ENCODE assay signal across 21 cellular contexts in genomic region chr15:85335193-85335939, GRCh38. TPM values are rescaled to one million over a fixed set of nuclear protein-coding genes. Genes with fewer than 3 reads are reported as not detected.
DNase-seq lines count a peak whose midpoint lies in the region; ATAC-seq, FAIRE-seq and TF ChIP-seq lines count a peak whose summit lies in the region.
"Had no signal": no experiment of that assay in that cellular context is flagged by ENCODE, and none has a peak within 500 bp of the region (broad histone marks: within the 10 kb centered on the region; RNA-seq: fewer than 3 reads in every experiment).

No MANE protein-coding gene starts in this region.

- intact Hi-C loops in endothelial cell of umbilical vein (cut with micrococcal nuclease), result no loop called here

- H3K27ac ChIP-seq in endothelial cell of umbilical vein (ENCODE audit: insufficient read depth, low read depth, low read length) (no peak overlapping the region), mucosa of rectum (ENCODE audit: low read depth in 2 of 2, low read length in 2 of 2) (peak overlapping the region; percentile 34 to 66)
- H3K27ac ChIP-seq: ovary, SJSA1, suprapubic skin had no signal

- H3K9ac ChIP-seq in endothelial cell of umbilical vein (replicated peaks; ENCODE audit: extremely low read depth, insufficient read depth, low read length) (no peak overlapping the region), mucosa of rectum (ENCODE audit: low read depth in 1 of 2, low read length in 2 of 2) (no peak overlapping the region)

- no peak overlapping the region for H3K4me2 ChIP-seq in endothelial cell of umbilical vein (ENCODE audit: insufficient read depth, low read length)

- CTCF ChIA-PET in endothelial cell of umbilical vein (lab: Charles Lee), result interaction anchor here (0.9 kb wide), 2 partner anchors 43 to 70 kb away, joined by 3 to 4 read pairs; no protein-coding TSS in a partner anchor

- no peak overlapping the region for H3K4me3 Mint-ChIP-seq in natural killer cell treated with Interleukin-12 subunit alpha and Interleukin-12 subunit beta and Interleukin-15 and Interleukin-18, amount 100 ng/mL, for 72 hours
- no peak overlapping the region for H3K4me3 Mint-ChIP-seq in stimulated activated memory B cell treated with anti-CD40 and anti-IgM and Interleukin-4, amounts not matched to agents 10 μg/mL and 1 μg/mL and 100 μg/mL, for 72 hours
- H3K4me3 Mint-ChIP-seq: activated CD4-positive, alpha-beta T cell treated with anti-CD3 and anti-CD28 coated beads, Interleukin-2, amount 10 ng/mL, durations not matched to agents 7 days and 5 days; activated naive CD4-positive, alpha-beta T cell treated with anti-CD3 and anti-CD28 coated beads, Interleukin-2, amount 10 ng/mL, durations not matched to agents 7 days and 5 days had no signal

- H3K9me1 ChIP-seq in endothelial cell of umbilical vein (replicated peaks; ENCODE audit: control insufficient read depth, extremely low read depth, insufficient read depth, low read length), result no peaks in the 10 kb centered on the region

- H3K36me3 ChIP-seq in endothelial cell of umbilical vein (ENCODE audit: control insufficient read depth in 2 of 2, extremely low read depth in 1 of 2, insufficient read depth in 2 of 2, low read length in 2 of 2), result no peaks in the 10 kb centered on the region
- H3K36me3 ChIP-seq in mucosa of rectum (ENCODE audit: control insufficient read depth in 2 of 2, insufficient read depth in 2 of 2, low read length in 2 of 2), result no peaks in the 10 kb centered on the region
- H3K36me3 ChIP-seq: ovary, SJSA1, suprapubic skin had no signal

- POLR2A ChIA-PET in endothelial cell of umbilical vein (lab: Charles Lee), result no interaction called here

- no peaks in the 10 kb centered on the region for H3K79me2 ChIP-seq in endothelial cell of umbilical vein (ENCODE audit: control insufficient read depth, insufficient read depth, low read length)

- TF ChIP-seq CTCF in endothelial cell of umbilical vein (IDR thresholded peaks at IDR 0.05; ENCODE audit: extremely low read depth in 1 of 2, insufficient read depth in 1 of 2, low read depth in 1 of 2, low read length in 2 of 2), result no peak

- DNase-seq in ELF-1 (ENCODE audit: low read depth, low spot score) (peak; percentile 87), OCI-M1 (lab: John Stamatoyannopoulos, UW) (peak; percentile 37), endothelial cell of umbilical vein (ENCODE audit: low read depth, low spot score) (no peak)
- DNase-seq in natural killer cell treated with Interleukin-12 subunit alpha and Interleukin-12 subunit beta and Interleukin-15 and Interleukin-18, amount 100 ng/mL, for 72 hours (ENCODE audit: low spot score), result no peak
- DNase-seq: activated CD4-positive, alpha-beta T cell treated with anti-CD3 and anti-CD28 coated beads, Interleukin-2, amount 10 ng/mL, durations not matched to agents 7 days and 5 days; activated naive CD4-positive, alpha-beta T cell treated with anti-CD3 and anti-CD28 coated beads, Interleukin-2, amount 10 ng/mL, durations not matched to agents 7 days and 5 days; COR-L47; head of caudate nucleus; KBM-7; NCI-H2081 treated with DMSO at 0.1 percent for 48 hours; NCI-H524; ovary had no signal

- dilution Hi-C loops in endothelial cell of umbilical vein (cut with MboI; ENCODE audit: extremely low pct_ligation_motif_present, low sequenced_read_pairs), result no loop called here

- no peak for ATAC-seq in HG03432 (IDR thresholded peaks at IDR 0.05; ENCODE audit: unreplicated experiment)
- no peak for ATAC-seq in natural killer cell treated with Interleukin-12 subunit alpha and Interleukin-12 subunit beta and Interleukin-15 and Interleukin-18, amount 100 ng/mL, for 72 hours
- no peak for ATAC-seq in stimulated activated memory B cell treated with anti-CD40 and anti-IgM and Interleukin-4, amounts not matched to agents 10 μg/mL and 1 μg/mL and 100 μg/mL, for 72 hours
- no peak for ATAC-seq in HG03045 (IDR thresholded peaks at IDR 0.05; ENCODE audit: unreplicated experiment)
- ATAC-seq: esophagus mucosa, GM12878 had no signal

- no peak overlapping the region for H3K27ac Mint-ChIP-seq in natural killer cell treated with Interleukin-12 subunit alpha and Interleukin-12 subunit beta and Interleukin-15 and Interleukin-18, amount 100 ng/mL, for 72 hours
- H3K27ac Mint-ChIP-seq in stimulated activated memory B cell treated with anti-CD40 and anti-IgM and Interleukin-4, amounts not matched to agents 10 μg/mL and 1 μg/mL and 100 μg/mL, for 72 hours, result no peak overlapping the region
- H3K27ac Mint-ChIP-seq: activated CD4-positive, alpha-beta T cell treated with anti-CD3 and anti-CD28 coated beads, Interleukin-2, amount 10 ng/mL, durations not matched to agents 7 days and 5 days; activated naive CD4-positive, alpha-beta T cell treated with anti-CD3 and anti-CD28 coated beads, Interleukin-2, amount 10 ng/mL, durations not matched to agents 7 days and 5 days had no signal

- peak overlapping the region; percentile 59 for H2AFZ ChIP-seq in endothelial cell of umbilical vein (ENCODE audit: low read depth, low read length)

- TF ChIP-seq POLR2A in endothelial cell of umbilical vein (IDR thresholded peaks at IDR 0.05; ENCODE audit: low read depth, low read length), result no peak

- H3K4me1 ChIP-seq in endothelial cell of umbilical vein (ENCODE audit: control insufficient read depth, extremely low read depth, insufficient read depth, low read length), result peaks cover 41% of the 10 kb centered on the region
- H3K4me1 ChIP-seq in mucosa of rectum (ENCODE audit: control insufficient read depth in 2 of 2, insufficient read depth in 2 of 2, low read length in 2 of 2), result peaks cover 17 to 24% of the 10 kb centered on the region in 2 donors

- H3K36me3 Mint-ChIP-seq in natural killer cell treated with Interleukin-12 subunit alpha and Interleukin-12 subunit beta and Interleukin-15 and Interleukin-18, amount 100 ng/mL, for 72 hours, result no peaks in the 10 kb centered on the region
- H3K36me3 Mint-ChIP-seq in stimulated activated memory B cell treated with anti-CD40 and anti-IgM and Interleukin-4, amounts not matched to agents 10 μg/mL and 1 μg/mL and 100 μg/mL, for 72 hours, result no peaks in the 10 kb centered on the region

- H3K4me3 ChIP-seq in endothelial cell of umbilical vein (replicated peaks in 1 of 3; ENCODE audit: insufficient read depth in 1 of 3, low read depth in 1 of 3, low read length in 3 of 3), result no peak overlapping the region
- H3K4me3 ChIP-seq in mucosa of rectum (ENCODE audit: low read length in 2 of 2), result peak overlapping the region in 1 of 2 donors; percentile 16
- H3K4me3 ChIP-seq: GM12878, ovary, SJSA1, suprapubic skin had no signal

- no TSS peak for BruUV-seq in endothelial cell of umbilical vein (replicated peaks; lab: Mats Ljungman, UMichigan)

- no peaks in the 10 kb centered on the region for H3K9me3 ChIP-seq in endothelial cell of umbilical vein (replicated peaks; ENCODE audit: control insufficient read depth, insufficient read depth, low read length)
- no peaks in the 10 kb centered on the region for H3K9me3 ChIP-seq in mucosa of rectum (ENCODE audit: control insufficient read depth in 2 of 2, low read length in 2 of 2)
- H3K9me3 ChIP-seq: ovary, SJSA1, suprapubic skin had no signal

- H3K27me3 Mint-ChIP-seq in natural killer cell treated with Interleukin-12 subunit alpha and Interleukin-12 subunit beta and Interleukin-15 and Interleukin-18, amount 100 ng/mL, for 72 hours, result peaks cover 0 to 2% of the 10 kb centered on the region in 2 donors
- H3K27me3 Mint-ChIP-seq in stimulated activated memory B cell treated with anti-CD40 and anti-IgM and Interleukin-4, amounts not matched to agents 10 μg/mL and 1 μg/mL and 100 μg/mL, for 72 hours, result no peaks in the 10 kb centered on the region

- H3K4me1 Mint-ChIP-seq in natural killer cell treated with Interleukin-12 subunit alpha and Interleukin-12 subunit beta and Interleukin-15 and Interleukin-18, amount 100 ng/mL, for 72 hours (ENCODE audit: low read depth in 2 of 2), result peaks cover 13 to 22% of the 10 kb centered on the region in 2 donors
- H3K4me1 Mint-ChIP-seq in stimulated activated memory B cell treated with anti-CD40 and anti-IgM and Interleukin-4, amounts not matched to agents 10 μg/mL and 1 μg/mL and 100 μg/mL, for 72 hours, result peaks cover 36% of the 10 kb centered on the region

- no peaks in the 10 kb centered on the region for H4K20me1 ChIP-seq in endothelial cell of umbilical vein (replicated peaks; ENCODE audit: control insufficient read depth, extremely low read depth, insufficient read depth, low read length)

- FAIRE-seq in endothelial cell of umbilical vein (lab: Jason Lieb, UNC), result peak; percentile 79
- FAIRE-seq: GM12878, keratinocyte had no signal

- H3K9me3 Mint-ChIP-seq in natural killer cell treated with Interleukin-12 subunit alpha and Interleukin-12 subunit beta and Interleukin-15 and Interleukin-18, amount 100 ng/mL, for 72 hours, result no peaks in the 10 kb centered on the region
- no peaks in the 10 kb centered on the region for H3K9me3 Mint-ChIP-seq in stimulated activated memory B cell treated with anti-CD40 and anti-IgM and Interleukin-4, amounts not matched to agents 10 μg/mL and 1 μg/mL and 100 μg/mL, for 72 hours
- H3K9me3 Mint-ChIP-seq: activated CD4-positive, alpha-beta T cell treated with anti-CD3 and anti-CD28 coated beads, Interleukin-2, amount 10 ng/mL, durations not matched to agents 7 days and 5 days; activated naive CD4-positive, alpha-beta T cell treated with anti-CD3 and anti-CD28 coated beads, Interleukin-2, amount 10 ng/mL, durations not matched to agents 7 days and 5 days had no signal

- H3K27me3 ChIP-seq in endothelial cell of umbilical vein (ENCODE audit: control insufficient read depth in 2 of 2, insufficient read depth in 2 of 2, low read length in 2 of 2), result no peaks in the 10 kb centered on the region
- no peaks in the 10 kb centered on the region for H3K27me3 ChIP-seq in mucosa of rectum (ENCODE audit: control insufficient read depth in 2 of 2, insufficient read depth in 2 of 2, low read length in 2 of 2)
- H3K27me3 ChIP-seq: ovary, SJSA1, suprapubic skin had no signal

TF ChIP-seq in endothelial cell of umbilical vein, 7 proteins besides CTCF, POLR2A, EP300 and RAD21 (continues in another document):
- TF ChIP-seq GATA2 (IDR thresholded peaks at IDR 0.05; ENCODE audit: insufficient read depth, insufficient read length, low read depth, low read length), result no peak
- no peak for TF ChIP-seq MYC (IDR thresholded peaks at IDR 0.05; ENCODE audit: low read depth, low read length)
- no peak for TF ChIP-seq FOS (IDR thresholded peaks at IDR 0.05; ENCODE audit: borderline replicate concordance, insufficient read depth, low read length)

RNA-seq across cellular contexts. Expression of gene AKAP13, which starts 45.0 kb away (rescaled TPM):
- total RNA-seq in endothelial cell of umbilical vein, result 80.3 and 87.8 TPM in 2 replicates
- 20.8 and 22.8 TPM in 2 replicates for polyA plus RNA-seq in endothelial cell of umbilical vein
- 14.3 and 15.7 TPM in 2 replicates for polyA plus RNA-seq in endothelial cell of umbilical vein (2011; cell fraction: cytosol; rRNA removed)
- polyA plus RNA-seq in endothelial cell of umbilical vein (2011; cell fraction: nucleus; rRNA removed), result 56.1 and 74.7 TPM in 2 replicates
- 30.6 and 35.5 TPM in 2 replicates for polyA plus RNA-seq in endothelial cell of umbilical vein (2012)
- polyA minus RNA-seq in endothelial cell of umbilical vein, result 113 and 119 TPM in 2 replicates
- polyA minus RNA-seq in endothelial cell of umbilical vein (2011; cell fraction: cytosol; rRNA and poly(A)+ RNA removed), result 55.7 TPM
- 234 and 316 TPM in 2 replicates for polyA minus RNA-seq in endothelial cell of umbilical vein (2011; cell fraction: nucleus; rRNA and poly(A)+ RNA removed)
- total RNA-seq in natural killer cell treated with Interleukin-12 subunit alpha and Interleukin-12 subunit beta and Interleukin-15 and Interleukin-18, amount 100 ng/mL, for 72 hours, result 100 to 1,000 TPM; 142 to 176 TPM

Comparison
In these comparisons a context has a peak if more than half of its experiments do, and no peak if none do; other contexts are left out.
1. DNase-seq: peak in ELF-1 (single experiment) and OCI-M1 (single experiment); none in endothelial cell of umbilical vein (single experiment) and natural killer cell treated with Interleukin-12 subunit alpha and Interleukin-12 subunit beta and Interleukin-15 and Interleukin-18, amount 100 ng/mL, for 72 hours (single experiment).